19 cellular contexts compared by ENCODE assay signal in genomic region chr5:78912796-78913195, GRCh38.
DNase-seq lines count a peak whose midpoint lies in the region; ATAC-seq, FAIRE-seq and TF ChIP-seq lines count a peak whose summit lies in the region.
"Had no signal": no experiment of that assay in that cellular context is flagged by ENCODE, and none has a peak within 500 bp of the region (broad histone marks: within the 10 kb centered on the region; RNA-seq: fewer than 3 reads in every experiment).

No MANE protein-coding gene starts in this region.

- intact Hi-C loops in GM12878 (cut with micrococcal nuclease; ENCODE audit: unreplicated experiment), result no loop called here

- no peak for TF ChIP-seq RAD21 in GM12878 (IDR thresholded peaks at IDR 0.05; ENCODE audit: insufficient read depth, low read depth, low read length)

- H3K36me3 Mint-ChIP-seq in natural killer cell treated with Interleukin-12 subunit alpha and Interleukin-12 subunit beta and Interleukin-15 and Interleukin-18, amount 100 ng/mL, for 72 hours, result no peaks in the 10 kb centered on the region

- no peak for TF ChIP-seq POLR2A in GM12878 (IDR thresholded peaks at IDR 0.05; ENCODE audit: low read depth, low read length)

- in situ Hi-C loops in GM12878 (cut with MboI), result no loop called here

- RAD21 ChIA-PET in GM12878 (lab: Charles Lee; ENCODE audit: unreplicated experiment), result interaction anchor here (0.7 to 2.4 kb wide), 6 partner anchors 13 to 112 kb away, joined by 3 to 12 read pairs (median 4); no protein-coding TSS in a partner anchor

- DNase-seq in cardiac muscle cell (ENCODE audit: low read depth in 1 of 2, low spot score in 1 of 2) (no peak), right atrium auricular region (ENCODE audit: low spot score) (no peak), GM12878 (ENCODE audit: low read depth, low spot score) (no peak), left kidney (ENCODE audit: low read depth, low spot score) (peak; percentile 50), mesenchymal stem cell (no peak), putamen (ENCODE audit: low spot score) (no peak)
- DNase-seq in natural killer cell treated with Interleukin-12 subunit alpha and Interleukin-12 subunit beta and Interleukin-15 and Interleukin-18, amount 100 ng/mL, for 72 hours (ENCODE audit: low spot score), result no peak
- DNase-seq: DMS79 treated with DMSO at 0.1 percent for 48 hours, GM23248, H9, MG63, NCI-H1436 treated with DMSO at 0.1 percent for 48 hours, NCI-H1930, NCI-H524 treated with DMSO at 0.1 percent for 48 hours, NCI-H82 had no signal

- H2BK120ac ChIP-seq in mesenchymal stem cell (ENCODE audit: low read depth, low read length), result no peak overlapping the region

- H2BK15ac ChIP-seq in mesenchymal stem cell (ENCODE audit: low read depth, poor library complexity, severe bottlenecking), result no peak overlapping the region

- H3K14ac ChIP-seq in mesenchymal stem cell (ENCODE audit: low read length in 2 of 2), result no peak overlapping the region

- H4K20me1 ChIP-seq in GM12878 (ENCODE audit: control insufficient read depth, insufficient read depth), result no peaks in the 10 kb centered on the region

- no peaks in the 10 kb centered on the region for H3K79me2 ChIP-seq in GM12878 (ENCODE audit: control insufficient read depth, insufficient read depth, low read length)

- H3K36me3 ChIP-seq in cardiac muscle cell, result no peaks in the 10 kb centered on the region
- H3K36me3 ChIP-seq in right atrium auricular region, result no peaks in the 10 kb centered on the region
- no peaks in the 10 kb centered on the region for H3K36me3 ChIP-seq in GM12878 (ENCODE audit: control insufficient read depth in 2 of 2, insufficient read depth in 2 of 2, low read length in 1 of 2)
- no peaks in the 10 kb centered on the region for H3K36me3 ChIP-seq in stomach smooth muscle (ENCODE audit: control insufficient read depth in 2 of 2, insufficient read depth in 2 of 2, low read length in 2 of 2)
- H3K36me3 ChIP-seq in mesenchymal stem cell (ENCODE audit: control insufficient read depth in 1 of 2, insufficient read depth in 2 of 2, low read depth in 1 of 2, low read length in 2 of 2), result no peaks in the 10 kb centered on the region
- H3K36me3 ChIP-seq: MG63 had no signal

- peak overlapping the region; percentile 85 for H3K27ac ChIP-seq in cardiac muscle cell
- H3K27ac ChIP-seq in right atrium auricular region, result no peak overlapping the region
- H3K27ac ChIP-seq in GM12878 (ENCODE audit: control insufficient read depth, insufficient read depth), result peak overlapping the region; percentile 55; the same call in 1 of the 2 replicates
- peak overlapping the region; percentile 46 for H3K27ac ChIP-seq in stomach smooth muscle (ENCODE audit: low read length)
- no peak overlapping the region for H3K27ac ChIP-seq in mesenchymal stem cell (ENCODE audit: low read length, poor library complexity, severe bottlenecking)
- H3K27ac ChIP-seq: A549, GM23248 had no signal

- no peak overlapping the region for H4K8ac ChIP-seq in mesenchymal stem cell (ENCODE audit: low read length)

- peaks cover 0 to 2% of the 10 kb centered on the region in 2 donors for H3K27me3 Mint-ChIP-seq in natural killer cell treated with Interleukin-12 subunit alpha and Interleukin-12 subunit beta and Interleukin-15 and Interleukin-18, amount 100 ng/mL, for 72 hours
- H3K27me3 Mint-ChIP-seq: B cell had no signal

- CTCF ChIA-PET in GM12878 (lab: Yijun Ruan, JAX), result interaction anchor here (0.8 to 7.4 kb wide), 11 partner anchors 8 to 445 kb away, joined by 3 to 80 read pairs (median 4); no protein-coding TSS in a partner anchor

- no peaks in the 10 kb centered on the region for H3K79me1 ChIP-seq in mesenchymal stem cell (replicated peaks; ENCODE audit: low read length, poor library complexity, severe bottlenecking)

- no peaks in the 10 kb centered on the region for H3K9me3 ChIP-seq in cardiac muscle cell (ENCODE audit: low read depth)
- H3K9me3 ChIP-seq in right atrium auricular region, result no peaks in the 10 kb centered on the region
- no peaks in the 10 kb centered on the region for H3K9me3 ChIP-seq in GM12878 (replicated peaks; ENCODE audit: control insufficient read depth, insufficient read depth, low read length)
- H3K9me3 ChIP-seq in stomach smooth muscle (ENCODE audit: control insufficient read depth in 2 of 2, low read length in 2 of 2), result no peaks in the 10 kb centered on the region
- H3K9me3 ChIP-seq in mesenchymal stem cell (ENCODE audit: control insufficient read depth, low read length), result no peaks in the 10 kb centered on the region
- H3K9me3 ChIP-seq: A549, MG63 had no signal

- 100% methylated on average over 2 of the region's 7 CpGs for WGBS in GM12878 (ENCODE audit: insufficient coverage, insufficient replicate concordance, low lambda C conversion rate, missing lambda C conversion rate)
- 86% methylated on average over 6 of the region's 7 CpGs for WGBS in mesenchymal stem cell

- no peak overlapping the region for H2AK5ac ChIP-seq in mesenchymal stem cell (ENCODE audit: low read length, severe bottlenecking)

- POLR2A ChIA-PET in GM12878 (lab: Charles Lee), result interaction anchor here (0.5 to 1.3 kb wide), 6 partner anchors 10 to 786 kb away, joined by 3 to 7 read pairs (median 4); no protein-coding TSS in a partner anchor

- no peak for TF ChIP-seq EP300 in GM12878 (IDR thresholded peaks at IDR 0.05; ENCODE audit: borderline replicate concordance in 1 of 2, control insufficient read depth in 1 of 2, low read depth in 2 of 2, low read length in 2 of 2)

- ATAC-seq in GM12878, result no peak
- no peak for ATAC-seq in natural killer cell treated with Interleukin-12 subunit alpha and Interleukin-12 subunit beta and Interleukin-15 and Interleukin-18, amount 100 ng/mL, for 72 hours
- ATAC-seq: A549 had no signal

- no peak overlapping the region for H2BK12ac ChIP-seq in mesenchymal stem cell (ENCODE audit: low read length in 2 of 2)

- SMC1A ChIA-PET in GM12878 (lab: Charles Lee; ENCODE audit: uncharacterized antibody, unreplicated experiment), result interaction anchor here (0.7 to 6.1 kb wide), 14 partner anchors 8 to 375 kb away, joined by 3 to 48 read pairs (median 4); no protein-coding TSS in a partner anchor

- H3K4me3 Mint-ChIP-seq in natural killer cell treated with Interleukin-12 subunit alpha and Interleukin-12 subunit beta and Interleukin-15 and Interleukin-18, amount 100 ng/mL, for 72 hours, result no peak overlapping the region
- H3K4me3 Mint-ChIP-seq: B cell, CD14-positive monocyte, H9 had no signal

- no peak overlapping the region for H3K4me2 ChIP-seq in GM12878 (ENCODE audit: control insufficient read depth, insufficient read depth)
- no peak overlapping the region for H3K4me2 ChIP-seq in mesenchymal stem cell (ENCODE audit: low read length, poor library complexity, severe bottlenecking)
- H3K4me2 ChIP-seq: A549 had no signal

- no peak overlapping the region for H3K4me3 ChIP-seq in cardiac muscle cell
- H3K4me3 ChIP-seq in right atrium auricular region, result no peak overlapping the region
- H3K4me3 ChIP-seq in GM12878, result no peak overlapping the region
- no peak overlapping the region for H3K4me3 ChIP-seq in stomach smooth muscle (ENCODE audit: low read length in 2 of 2)
- no peak overlapping the region for H3K4me3 ChIP-seq in mesenchymal stem cell (ENCODE audit: insufficient read depth in 1 of 2, low read depth in 1 of 2, low read length in 2 of 2)
- H3K4me3 ChIP-seq: A549, GM23248, MG63 had no signal

- H3K27me3 ChIP-seq in cardiac muscle cell (no peaks in the 10 kb centered on the region), right atrium auricular region (no peaks in the 10 kb centered on the region), GM12878 (replicated peaks in 1 of 2; ENCODE audit: control insufficient read depth in 2 of 2, insufficient read depth in 2 of 2, low read length in 1 of 2) (no peaks in the 10 kb centered on the region), stomach smooth muscle (ENCODE audit: control insufficient read depth in 1 of 2, insufficient read depth in 2 of 2, low read length in 2 of 2) (no peaks in the 10 kb centered on the region), mesenchymal stem cell (ENCODE audit: control insufficient read depth in 1 of 2, insufficient read depth in 1 of 2, low read length in 2 of 2) (no peaks in the 10 kb centered on the region)
- H3K27me3 ChIP-seq: MG63 had no signal

- H3K4me1 ChIP-seq in cardiac muscle cell (ENCODE audit: low read depth) (peaks cover 55% of the 10 kb centered on the region), right atrium auricular region (peaks cover 0 to 21% of the 10 kb centered on the region in 2 donors), GM12878 (ENCODE audit: control insufficient read depth, insufficient read depth, low read length) (peaks cover 15% of the 10 kb centered on the region), stomach smooth muscle (ENCODE audit: control insufficient read depth, insufficient read depth, low read length) (peaks cover 18% of the 10 kb centered on the region), mesenchymal stem cell (ENCODE audit: control insufficient read depth, insufficient read depth, low read depth, low read length) (peaks cover 2% of the 10 kb centered on the region)
- H3K4me1 ChIP-seq: A549 had no signal

- no peak overlapping the region for H3K9ac ChIP-seq in GM12878 (ENCODE audit: control insufficient read depth, insufficient read depth, low read length)
- H3K9ac ChIP-seq in stomach smooth muscle (ENCODE audit: low read length in 2 of 2), result no peak overlapping the region
- H3K9ac ChIP-seq in mesenchymal stem cell (ENCODE audit: low read length), result no peak overlapping the region
- H3K9ac ChIP-seq: GM23248 had no signal

- no peak for FAIRE-seq in GM12878 (lab: Jason Lieb, UNC)
- FAIRE-seq: A549 had no signal

- no peak overlapping the region for H2BK5ac ChIP-seq in mesenchymal stem cell (ENCODE audit: low read depth, low read length, poor library complexity, severe bottlenecking)

- TF ChIP-seq CTCF in cardiac muscle cell (IDR thresholded peaks at IDR 0.05; ENCODE audit: low read depth, low read length) (no peak), right atrium auricular region (IDR thresholded peaks at IDR 0.05) (no peak), GM12878 (IDR thresholded peaks at IDR 0.05 in 2 of 3, conservative IDR thresholded peaks at IDR 0.05 in 1 of 3; ENCODE audit: control insufficient read depth in 2 of 3, extremely low read depth in 1 of 3, insufficient read depth in 1 of 3, low read depth in 3 of 3, low read length in 3 of 3) (no peak)

- H2AFZ ChIP-seq in GM12878 (ENCODE audit: control insufficient read depth, low read depth, low read length) (no peak overlapping the region), mesenchymal stem cell (ENCODE audit: low read depth, low read length) (no peak overlapping the region)
- H2AFZ ChIP-seq: GM23248 had no signal

- H3K27ac Mint-ChIP-seq in natural killer cell treated with Interleukin-12 subunit alpha and Interleukin-12 subunit beta and Interleukin-15 and Interleukin-18, amount 100 ng/mL, for 72 hours, result no peak overlapping the region
- H3K27ac Mint-ChIP-seq: B cell, CD14-positive monocyte, H9 had no signal

- BruUV-seq in GM12878 (replicated peaks; lab: Mats Ljungman, UMichigan), result no TSS peak

- H3K23ac ChIP-seq in mesenchymal stem cell (ENCODE audit: low read length in 2 of 2), result no peak overlapping the region

- H3K18ac ChIP-seq in mesenchymal stem cell (ENCODE audit: low read depth in 1 of 2, low read length in 2 of 2), result no peak overlapping the region

- no peak overlapping the region for H4K91ac ChIP-seq in mesenchymal stem cell (ENCODE audit: low read length)

- no peak overlapping the region for H3K4ac ChIP-seq in mesenchymal stem cell (ENCODE audit: low read depth in 1 of 2, low read length in 2 of 2)

- H3K4me1 Mint-ChIP-seq in natural killer cell treated with Interleukin-12 subunit alpha and Interleukin-12 subunit beta and Interleukin-15 and Interleukin-18, amount 100 ng/mL, for 72 hours (ENCODE audit: low read depth in 2 of 2), result peaks cover 0 to 5% of the 10 kb centered on the region in 2 donors

- H3K9me3 Mint-ChIP-seq in natural killer cell treated with Interleukin-12 subunit alpha and Interleukin-12 subunit beta and Interleukin-15 and Interleukin-18, amount 100 ng/mL, for 72 hours, result no peaks in the 10 kb centered on the region
- H3K9me3 Mint-ChIP-seq: CD14-positive monocyte, H9 had no signal

Comparison
In these comparisons a context has a peak if more than half of its experiments do, and no peak if none do; other contexts are left out.
1. H3K27ac ChIP-seq: peak in cardiac muscle cell (single experiment), GM12878 (single experiment) and stomach smooth muscle (single experiment); none in right atrium auricular region (0 of 2) and mesenchymal stem cell (single experiment).